ENCODE assay signal across 9 cellular contexts in the genomic region with DNA sequence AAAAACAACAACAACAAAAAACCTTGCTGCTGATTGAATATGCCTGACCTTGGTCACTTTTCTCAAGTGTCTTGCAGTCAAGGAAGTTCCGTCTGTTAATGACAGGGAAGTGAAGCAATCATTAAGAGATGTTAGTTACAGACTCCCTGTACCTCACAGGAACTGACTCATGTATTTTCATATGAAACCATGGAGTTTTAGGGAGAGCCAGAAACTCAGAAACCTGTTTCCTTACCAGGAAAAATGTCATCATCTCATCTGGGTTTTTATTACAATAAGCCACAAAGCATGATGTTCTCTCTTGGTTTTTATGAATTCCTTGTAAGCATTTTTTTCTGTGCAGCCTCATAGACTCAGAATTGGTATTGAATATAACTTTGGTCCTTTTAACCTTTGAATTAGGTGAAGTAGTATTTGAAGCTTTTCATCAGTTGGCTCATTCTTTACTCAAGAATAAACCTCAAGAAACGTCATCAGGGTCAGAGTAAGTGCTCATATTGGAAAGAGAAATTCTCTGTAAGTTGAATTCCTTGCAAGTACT. TPM values are rescaled to one million over a fixed set of nuclear protein-coding genes. Genes with fewer than 3 reads are reported as not detected.
DNase-seq lines count a peak whose midpoint lies in the region; ATAC-seq and TF ChIP-seq lines count a peak whose summit lies in the region.
"Had no signal": no experiment of that assay in that cellular context is flagged by ENCODE, and none has a peak within 500 bp of the region (broad histone marks: within the 10 kb centered on the region; RNA-seq: fewer than 3 reads in every experiment).

No MANE protein-coding gene starts in this region.

- peak overlapping the region; percentile 64 for H3K27ac ChIP-seq in mesodermal cell (ENCODE audit: low read depth, low read length, severe bottlenecking)

- DNase-seq in AG20443 (ENCODE audit: low spot score) = peak; percentile 56
- peak; percentile 89 for DNase-seq in NOMO-1 treated with DMSO at 0.1 percent for 48 hours (lab: John Stamatoyannopoulos, UW; ENCODE audit: unreplicated experiment)
- DNase-seq in choroid plexus epithelial cell (ENCODE audit: low read depth) = peak; percentile 89
- DNase-seq in NCI-H2107 treated with DMSO at 0.1 percent for 48 hours (lab: John Stamatoyannopoulos, UW; ENCODE audit: unreplicated experiment) = no peak
- DNase-seq in foreskin melanocyte = no peak
- DNase-seq in stimulated activated CD4-positive, alpha-beta T cell treated with anti-CD3 and anti-CD28 coated beads, Interleukin-4, amount 100 ng/mL, for 4 hours = no peak
- DNase-seq: NCI-H446 treated with DMSO at 0.1 percent for 48 hours had no signal

- TF ChIP-seq CTCF in choroid plexus epithelial cell (conservative IDR thresholded peaks at IDR 0.05; ENCODE audit: low read depth, low read length) = no peak

- peaks cover 5% of the 10 kb centered on the region for H3K36me3 ChIP-seq in mesodermal cell (ENCODE audit: control insufficient read depth, insufficient read depth, low read length)

- peaks cover 26% of the 10 kb centered on the region for H3K4me1 ChIP-seq in mesodermal cell (ENCODE audit: control insufficient read depth, insufficient read depth, low read length, poor library complexity, severe bottlenecking)

- H3K9me3 ChIP-seq in mesodermal cell (ENCODE audit: control insufficient read depth, low read length) = no peaks in the 10 kb centered on the region

- no peak overlapping the region for H3K4me3 ChIP-seq in choroid plexus epithelial cell (ENCODE audit: low read depth, low read length)
- H3K4me3 ChIP-seq in mesodermal cell (ENCODE audit: extremely low read depth, insufficient read depth, low read length, poor library complexity, severe bottlenecking) = no peak overlapping the region

- 80% methylated on average over 2 of the region's 2 CpGs; no CpG with 5 or more reads in 1 of the 2 experiments for WGBS in mesodermal cell (ENCODE audit: insufficient coverage in 2 of 2), 2 experiments

- no peak for ATAC-seq in HG02588 (IDR thresholded peaks at IDR 0.05; ENCODE audit: unreplicated experiment)

RNA-seq across cellular contexts. Expression of a gene that starts 10.3 kb away (rescaled TPM):
- 31.1 TPM for polyA plus RNA-seq in mesodermal cell (2013, experiment 1 of 2)
- 31.6 TPM for polyA plus RNA-seq in mesodermal cell (2013, experiment 2 of 2)

RNA-seq across cellular contexts. Expression of a gene that starts 10.7 kb away (rescaled TPM):
- polyA plus RNA-seq in mesodermal cell (2013, experiment 1 of 2) = 9.2 TPM
- 7.5 TPM for polyA plus RNA-seq in mesodermal cell (2013, experiment 2 of 2)

Comparison
In these comparisons a context has a peak if more than half of its experiments do, and no peak if none do; other contexts are left out.
1. DNase-seq: peak in AG20443 (single experiment), NOMO-1 treated with DMSO at 0.1 percent for 48 hours (single experiment) and choroid plexus epithelial cell (single experiment); none in NCI-H2107 treated with DMSO at 0.1 percent for 48 hours (single experiment), foreskin melanocyte (single experiment) and stimulated activated CD4-positive, alpha-beta T cell treated with anti-CD3 and anti-CD28 coated beads, Interleukin-4, amount 100 ng/mL, for 4 hours (0 of 2).